ENCODE assay signal across 15 cellular contexts in the genomic region with DNA sequence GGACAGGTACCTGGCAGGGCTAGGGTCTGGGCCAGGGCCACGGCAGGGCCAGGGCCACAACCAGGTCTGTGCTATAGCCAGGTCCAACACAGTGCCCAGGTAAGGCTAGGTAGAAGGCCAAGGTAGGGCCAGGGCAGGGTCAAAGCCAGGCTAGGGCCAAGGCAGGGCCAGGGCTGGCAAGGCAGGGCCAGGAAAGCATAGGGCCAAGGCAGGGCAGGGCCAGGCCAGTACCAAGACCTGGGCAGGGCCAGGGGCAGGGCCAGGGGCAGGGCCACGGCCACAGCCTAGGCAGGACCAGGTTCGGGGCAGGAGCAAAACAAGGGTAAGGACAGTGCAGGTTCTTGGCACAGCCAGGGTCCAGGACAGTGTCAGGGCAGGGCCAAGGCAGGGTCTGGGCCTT. TPM values are rescaled to one million over a fixed set of nuclear protein-coding genes. Genes with fewer than 3 reads are reported as not detected.
"Had no signal": no experiment of that assay in that cellular context is flagged by ENCODE, and none has a peak within 500 bp of the region (broad histone marks: within the 10 kb centered on the region; RNA-seq: fewer than 3 reads in every experiment).

No MANE protein-coding gene starts in this region.

RNA-seq across cellular contexts. Expression of a gene that starts 48.1 kb away (rescaled TPM):
- total RNA-seq: activated B cell treated with CpG ODN at 0.5 μM for 24 hours; activated CD4-positive, alpha-beta memory T cell treated with anti-CD3 and anti-CD28 coated beads for 36 hours; activated CD4-positive, alpha-beta memory T cell treated with anti-CD3 and anti-CD28 coated beads, Interleukin-2, amount 10 ng/mL, durations not matched to agents 7 days and 5 days; activated CD4-positive, alpha-beta T cell treated with anti-CD3 and anti-CD28 coated beads for 36 hours; activated CD4-positive, alpha-beta T cell treated with anti-CD3 and anti-CD28 coated beads, Interleukin-2, amount 10 ng/mL, durations not matched to agents 24 days and 14 days; activated CD4-positive, alpha-beta T cell treated with anti-CD3 and anti-CD28 coated beads, Interleukin-2, amount 10 ng/mL, durations not matched to agents 7 days and 5 days; activated CD8-positive, alpha-beta memory T cell treated with anti-CD3 and anti-CD28 coated beads for 36 hours; activated CD8-positive, alpha-beta memory T cell treated with anti-CD3 and anti-CD28 coated beads, Interleukin-2, amount 10 ng/mL, durations not matched to agents 7 days and 5 days; activated CD8-positive, alpha-beta T cell treated with anti-CD3 and anti-CD28 coated beads for 36 hours; activated CD8-positive, alpha-beta T cell treated with anti-CD3 and anti-CD28 coated beads, Interleukin-2, amount 10 ng/mL, durations not matched to agents 7 days and 5 days; T-cell; T-helper 1 cell treated with Interleukin-12 subunit alpha and Interleukin-12 subunit beta and Interleukin-4 antibody, amounts not matched to agents 30 ng/mL and 1 ng/mL, for 36 hours; T-helper 17 cell; T-helper 2 cell treated with Interferon-gamma antibody and Interleukin-4, amounts not matched to agents 100 ng/mL and 5 ng/mL, for 36 hours; WTC11 had no signal
